ENCODE assay signal across 12 cellular contexts in the genomic region with DNA sequence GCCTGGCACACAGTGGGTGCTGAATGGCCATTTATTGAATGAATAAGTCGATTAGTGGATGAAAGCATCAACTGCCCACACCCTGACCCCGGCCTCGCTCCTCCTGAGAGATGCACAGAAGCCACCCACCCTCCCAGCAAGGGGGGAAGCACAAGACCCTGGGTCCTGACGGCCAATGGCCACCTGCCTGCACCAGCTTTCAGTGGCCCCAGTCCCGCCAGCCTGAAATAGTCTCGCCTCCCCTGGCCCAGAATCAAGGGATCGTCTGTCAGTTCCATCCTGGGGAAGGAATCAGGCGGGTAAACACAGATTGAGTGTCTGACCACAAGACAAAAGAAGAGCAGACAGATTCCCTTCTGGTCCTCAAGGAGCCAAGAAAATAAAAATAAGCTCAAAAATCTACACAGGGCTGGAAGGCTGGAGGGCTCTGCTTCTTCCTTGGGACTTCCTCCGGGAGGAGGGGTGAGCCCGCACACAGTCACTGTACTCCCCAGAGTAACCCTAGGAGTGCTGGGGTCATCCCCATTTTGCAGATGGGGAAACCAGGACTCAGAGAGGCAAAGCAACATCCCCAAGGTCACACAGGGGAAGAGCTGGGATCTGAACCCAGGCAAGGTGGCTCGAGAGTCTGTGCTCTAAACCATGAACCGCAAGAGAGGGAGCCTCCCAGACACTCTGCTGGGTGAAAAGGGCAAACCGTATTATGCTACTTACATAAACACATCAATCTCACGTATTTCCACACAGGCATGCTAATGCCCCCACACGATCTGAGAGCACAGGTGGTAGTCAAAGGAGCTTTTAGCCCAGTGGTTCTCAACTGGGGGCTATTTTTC. TPM values are rescaled to one million over a fixed set of nuclear protein-coding genes. Genes with fewer than 3 reads are reported as not detected.
DNase-seq lines count a peak whose midpoint lies in the region; ATAC-seq and TF ChIP-seq lines count a peak whose summit lies in the region.
"Had no signal": no experiment of that assay in that cellular context is flagged by ENCODE, and none has a peak within 500 bp of the region (broad histone marks: within the 10 kb centered on the region; RNA-seq: fewer than 3 reads in every experiment).

No MANE protein-coding gene starts in this region.

- 0 out of 2 replicates have a peak, but pooled peaks cover 5% of the 10 kb centered on the region for H4K20me1 ChIP-seq in BLaER1

- peaks cover 96% of the 10 kb centered on the region for H3K4me1 Mint-ChIP-seq in activated naive CD8-positive, alpha-beta T cell treated with anti-CD3 and anti-CD28 coated beads, Interleukin-2, amount 50 U/mL, for 24 hours
- H3K4me1 Mint-ChIP-seq in naive thymus-derived CD4-positive, alpha-beta T cell, result peaks cover 60 to 93% (median 84%) of the 10 kb centered on the region in 7 donors
- H3K4me1 Mint-ChIP-seq in WTC11, result peaks cover 36% of the 10 kb centered on the region

- no peak for TF ChIP-seq POLR2A in GM18505 (IDR thresholded peaks at IDR 0.05; ENCODE audit: borderline replicate concordance, extremely low read depth, insufficient read depth, insufficient read length)
- TF ChIP-seq POLR2A in thyroid gland (IDR thresholded peaks at IDR 0.05), result no peak

- DNase-seq in activated naive CD8-positive, alpha-beta T cell treated with anti-CD3 and anti-CD28 coated beads, Interleukin-2, amount 50 U/mL, for 24 hours, result no peak
- peak in 1 of 9 donors; percentile 4 for DNase-seq in naive thymus-derived CD4-positive, alpha-beta T cell
- no peak for DNase-seq in WTC11 (ENCODE audit: low spot score)
- no peak for DNase-seq in thyroid gland
- DNase-seq in DMS153 (lab: John Stamatoyannopoulos, UW), result no peak
- DNase-seq: left ventricle myocardium superior, NCI-H1436, NCI-H82, stomach had no signal

- TF ChIP-seq CTCF in HEK293 (tag by site-specific recombination; IDR thresholded peaks at IDR 0.05), result no peak
- TF ChIP-seq CTCF in WTC11 (IDR thresholded peaks at IDR 0.05), result no peak
- no peak for TF ChIP-seq CTCF in thyroid gland (IDR thresholded peaks at IDR 0.05)

- WGBS in thyroid gland, 2 donors, result 67 to 70% methylated on average over 11 to 15 of the region's 15 CpGs

- peaks cover 9% of the 10 kb centered on the region for H3K27me3 ChIP-seq in BLaER1
- no peaks in the 10 kb centered on the region for H3K27me3 ChIP-seq in naive thymus-derived CD4-positive, alpha-beta T cell (ENCODE audit: control insufficient read depth in 2 of 2, insufficient read depth in 2 of 2, low read length in 2 of 2)
- H3K27me3 ChIP-seq in thyroid gland, result no peaks in the 10 kb centered on the region
- H3K27me3 ChIP-seq: stomach had no signal

- H3K36me3 Mint-ChIP-seq in activated naive CD8-positive, alpha-beta T cell treated with anti-CD3 and anti-CD28 coated beads, Interleukin-2, amount 50 U/mL, for 24 hours (ENCODE audit: low read depth), result peaks cover 21% of the 10 kb centered on the region
- H3K36me3 Mint-ChIP-seq in naive thymus-derived CD4-positive, alpha-beta T cell, result peaks cover 0 to 45% (median 0%) of the 10 kb centered on the region in 5 donors
- H3K36me3 Mint-ChIP-seq in WTC11, result no peaks in the 10 kb centered on the region

- H3K36me3 ChIP-seq in BLaER1 (no peaks in the 10 kb centered on the region), HEK293 (ENCODE audit: control insufficient read depth in 2 of 2, insufficient read depth in 1 of 2, low read length in 2 of 2) (no peaks in the 10 kb centered on the region), thyroid gland (no peaks in the 10 kb centered on the region)
- H3K36me3 ChIP-seq in naive thymus-derived CD4-positive, alpha-beta T cell (ENCODE audit: control insufficient read depth in 2 of 3, insufficient read depth in 3 of 3, low read length in 3 of 3), result no peaks in the 10 kb centered on the region
- H3K36me3 ChIP-seq: stomach had no signal

- no peaks in the 10 kb centered on the region for H3K27me3 Mint-ChIP-seq in activated naive CD8-positive, alpha-beta T cell treated with anti-CD3 and anti-CD28 coated beads, Interleukin-2, amount 50 U/mL, for 24 hours
- peaks cover 0 to 8% (median 0%) of the 10 kb centered on the region in 5 donors for H3K27me3 Mint-ChIP-seq in naive thymus-derived CD4-positive, alpha-beta T cell
- peaks cover 14% of the 10 kb centered on the region for H3K27me3 Mint-ChIP-seq in WTC11 (ENCODE audit: low read depth)

- no peak overlapping the region for H3K9ac ChIP-seq in BLaER1

- no peak overlapping the region for H3K27ac ChIP-seq in BLaER1
- no peak overlapping the region for H3K27ac ChIP-seq in HEK293 (ENCODE audit: extremely low read depth, low read depth, low read length)
- peak overlapping the region; percentile 42 for H3K27ac ChIP-seq in naive thymus-derived CD4-positive, alpha-beta T cell (ENCODE audit: low read depth, low read length)
- no peak overlapping the region for H3K27ac ChIP-seq in thyroid gland

- peak overlapping the region; percentile 82 for H3K4me2 ChIP-seq in BLaER1

- peak overlapping the region; percentile 55 for H3K4me3 Mint-ChIP-seq in activated naive CD8-positive, alpha-beta T cell treated with anti-CD3 and anti-CD28 coated beads, Interleukin-2, amount 50 U/mL, for 24 hours
- H3K4me3 Mint-ChIP-seq in naive thymus-derived CD4-positive, alpha-beta T cell, result peak overlapping the region in 7 of 10 donors; percentile 4 to 74 (median 61)
- H3K4me3 Mint-ChIP-seq in WTC11, result no peak overlapping the region

- H3K9me3 Mint-ChIP-seq in activated naive CD8-positive, alpha-beta T cell treated with anti-CD3 and anti-CD28 coated beads, Interleukin-2, amount 50 U/mL, for 24 hours, result no peaks in the 10 kb centered on the region
- H3K9me3 Mint-ChIP-seq in naive thymus-derived CD4-positive, alpha-beta T cell, result no peaks in the 10 kb centered on the region
- H3K9me3 Mint-ChIP-seq in WTC11, result no peaks in the 10 kb centered on the region

- intact Hi-C loops in naive thymus-derived CD4-positive, alpha-beta T cell (cut with micrococcal nuclease), result loop anchor here in 1 of 2 donors (5.0 kb wide), 1 partner anchor 38 kb away; no protein-coding TSS in a partner anchor
- intact Hi-C loops in thyroid gland (cut with DNase I), result no loop called here

- H3K9me3 ChIP-seq in BLaER1 (no peaks in the 10 kb centered on the region), HEK293 (ENCODE audit: control insufficient read depth, insufficient read depth, low read depth, low read length) (no peaks in the 10 kb centered on the region), thyroid gland (no peaks in the 10 kb centered on the region)
- H3K9me3 ChIP-seq in naive thymus-derived CD4-positive, alpha-beta T cell (ENCODE audit: control insufficient read depth in 2 of 3, low read length in 3 of 3), result no peaks in the 10 kb centered on the region
- H3K9me3 ChIP-seq: stomach had no signal

- H3K4me1 ChIP-seq in BLaER1, result peaks cover 87% of the 10 kb centered on the region
- peaks cover 1% of the 10 kb centered on the region; the same call in 1 of the 2 replicates for H3K4me1 ChIP-seq in HEK293 (ENCODE audit: control insufficient read depth, insufficient read depth, low read length)
- peaks cover 92 to 94% of the 10 kb centered on the region in 2 donors for H3K4me1 ChIP-seq in naive thymus-derived CD4-positive, alpha-beta T cell (ENCODE audit: control insufficient read depth in 2 of 2, insufficient read depth in 2 of 2, low read length in 2 of 2)
- peaks cover 16 to 39% of the 10 kb centered on the region in 2 donors for H3K4me1 ChIP-seq in thyroid gland

- H3K27ac Mint-ChIP-seq in activated naive CD8-positive, alpha-beta T cell treated with anti-CD3 and anti-CD28 coated beads, Interleukin-2, amount 50 U/mL, for 24 hours, result peak overlapping the region; percentile 66
- peak overlapping the region; percentile 34 to 87 (median 81) for H3K27ac Mint-ChIP-seq in naive thymus-derived CD4-positive, alpha-beta T cell
- no peak overlapping the region for H3K27ac Mint-ChIP-seq in WTC11

- POLR2A ChIA-PET in HEK293 (lab: Yijun Ruan, JAX) (no interaction called here), WTC11 (lab: Charles Lee) (no interaction called here)
- POLR2A ChIA-PET in naive thymus-derived CD4-positive, alpha-beta T cell (lab: Charles Lee), result interaction anchor here (0.6 kb wide), 1 partner anchor 10 kb away, joined by 3 read pairs; no protein-coding TSS in a partner anchor

- no peak overlapping the region for H3K4me3 ChIP-seq in BLaER1
- no peak overlapping the region for H3K4me3 ChIP-seq in HEK293 (ENCODE audit: low read depth, low read length)
- H3K4me3 ChIP-seq in naive thymus-derived CD4-positive, alpha-beta T cell (ENCODE audit: low read length), result peak overlapping the region; percentile 24
- H3K4me3 ChIP-seq in thyroid gland (replicated peaks in 1 of 3), result no peak overlapping the region
- H3K4me3 ChIP-seq: stomach had no signal

- CTCF ChIA-PET in HEK293 (lab: Yijun Ruan, JAX), result interaction anchor here (1.5 kb wide), 1 partner anchor 162 kb away, joined by 5 read pairs; no protein-coding TSS in a partner anchor
- CTCF ChIA-PET in naive thymus-derived CD4-positive, alpha-beta T cell (lab: Charles Lee), result interaction anchor here (0.5 kb wide), 1 partner anchor 84 kb away, joined by 3 read pairs; no protein-coding TSS in a partner anchor
- CTCF ChIA-PET in WTC11 (lab: Charles Lee), result interaction anchor here (1.2 kb wide), 1 partner anchor 121 kb away, joined by 3 read pairs; no protein-coding TSS in a partner anchor

- no peak for ATAC-seq in activated naive CD8-positive, alpha-beta T cell treated with anti-CD3 and anti-CD28 coated beads, Interleukin-2, amount 50 U/mL, for 24 hours
- no peak for ATAC-seq in naive thymus-derived CD4-positive, alpha-beta T cell
- no peak for ATAC-seq in GM18505 (IDR thresholded peaks at IDR 0.05; ENCODE audit: unreplicated experiment)
- ATAC-seq in WTC11, result no peak
- ATAC-seq: left ventricle myocardium superior had no signal

TF ChIP-seq in HEK293, 187 proteins besides CTCF, POLR2A, EP300 and RAD21 (continues in another document):
- TF ChIP-seq ZNF768 (tag by site-specific recombination; IDR thresholded peaks at IDR 0.05) (0 out of 2 replicates have a peak, but pooled peaks have one; percentile 19), GLIS1 (tag by site-specific recombination; IDR thresholded peaks at IDR 0.05) (peak; percentile 60), ZNF664 (tag by site-specific recombination; IDR thresholded peaks at IDR 0.05) (no peak), ZNF600 (tag by site-specific recombination; IDR thresholded peaks at IDR 0.05) (no peak)

TF ChIP-seq in WTC11, 78 proteins besides CTCF, POLR2A, EP300 and RAD21 (continues in another document):
- no peak for TF ChIP-seq ZNF317 (CRISPR knock-in tag; IDR thresholded peaks at IDR 0.05; ENCODE audit: borderline replicate concordance, low read depth)
- no peak for TF ChIP-seq OVOL2 (CRISPR knock-in tag; IDR thresholded peaks at IDR 0.05; ENCODE audit: borderline replicate concordance)
- no peak for TF ChIP-seq FOXK1 (CRISPR knock-in tag; IDR thresholded peaks at IDR 0.05)
- no peak for TF ChIP-seq CBFB (CRISPR knock-in tag; IDR thresholded peaks at IDR 0.05; ENCODE audit: low read depth)
- TF ChIP-seq, protein P1, sequence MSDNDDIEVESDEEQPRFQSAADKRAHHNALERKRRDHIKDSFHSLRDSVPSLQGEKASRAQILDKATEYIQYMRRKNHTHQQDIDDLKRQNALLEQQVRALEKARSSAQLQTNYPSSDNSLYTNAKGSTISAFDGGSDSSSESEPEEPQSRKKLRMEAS (CRISPR knock-in tag; IDR thresholded peaks at IDR 0.05), result no peak

RNA-seq across cellular contexts. Expression of gene PREX1, which starts 7.8 kb away (rescaled TPM):
- 100 to 1,000 TPM in 2 of 5 experiments, 10 to 100 TPM in 3; 42.0 to 143 (median 53.8) TPM for total RNA-seq in naive thymus-derived CD4-positive, alpha-beta T cell
- 1 to 10 TPM; 2.9 to 6.2 TPM for polyA plus RNA-seq in naive thymus-derived CD4-positive, alpha-beta T cell
- 14.2 to 17.3 TPM (median 15.5 TPM) in 3 replicates for total RNA-seq in WTC11 (2021)
- total RNA-seq in thyroid gland, result 10 to 100 TPM; 10.2 to 42.7 (median 18.7) TPM
